ENCODE assay signal across 40 cellular contexts in genomic region chr2:135097532-135098231, GRCh38. TPM values are rescaled to one million over a fixed set of nuclear protein-coding genes. Genes with fewer than 3 reads are reported as not detected.
"Had no signal": no experiment of that assay in that cellular context is flagged by ENCODE, and none has a peak within 500 bp of the region (broad histone marks: within the 10 kb centered on the region; RNA-seq: fewer than 3 reads in every experiment).

No MANE protein-coding gene starts in this region.

- ATAC-seq: activated CD8-positive, alpha-beta T cell treated with anti-CD3 and anti-CD28 coated beads, Interleukin-2, amount 10 ng/mL, durations not matched to agents 7 days and 5 days; activated T-cell treated with anti-CD3 and anti-CD28 coated beads, Interleukin-2, amount 50 U/mL, for 4 hours; PC-3; SK-N-SH treated with all-trans-retinoic acid at 6 μM for 48 hours had no signal

- H3K4me1 ChIP-seq: ascending aorta, Peyer's patch had no signal

- H3K9me3 ChIP-seq: ascending aorta, Peyer's patch had no signal

- H3K27ac Mint-ChIP-seq: activated B cell treated with CpG ODN at 0.5 μM for 24 hours; activated CD4-positive, alpha-beta T cell treated with anti-CD3 and anti-CD28 coated beads, Interleukin-2, amount 10 ng/mL, durations not matched to agents 24 days and 14 days; activated CD8-positive, alpha-beta T cell treated with anti-CD3 and anti-CD28 coated beads, Interleukin-2, amount 10 ng/mL, durations not matched to agents 7 days and 5 days; activated naive CD4-positive, alpha-beta T cell treated with anti-CD3 and anti-CD28 coated beads, Interleukin-2, amount 10 ng/mL, durations not matched to agents 7 days and 5 days; activated naive CD8-positive, alpha-beta T cell treated with anti-CD3 and anti-CD28 coated beads for 36 hours; IgD-negative memory B cell had no signal

- H3K9me3 Mint-ChIP-seq: activated B cell treated with CpG ODN at 0.5 μM for 24 hours; activated T-cell treated with anti-CD3 and anti-CD28 coated beads, Interleukin-2, amount 50 U/mL, for 4 hours; central memory CD8-positive, alpha-beta T cell; IgD-negative memory B cell had no signal

- H3K27me3 ChIP-seq: ascending aorta, cardiac muscle cell, Peyer's patch had no signal

- H3K27ac ChIP-seq: ascending aorta, cardiac muscle cell, KMS-11, Peyer's patch, VCaP had no signal

- H3K4me3 Mint-ChIP-seq: activated B cell treated with CpG ODN at 0.5 μM for 24 hours; activated CD4-positive, alpha-beta T cell treated with anti-CD3 and anti-CD28 coated beads, Interleukin-2, amount 10 ng/mL, durations not matched to agents 24 days and 14 days; activated CD8-positive, alpha-beta T cell treated with anti-CD3 and anti-CD28 coated beads, Interleukin-2, amount 10 ng/mL, durations not matched to agents 7 days and 5 days; activated naive CD4-positive, alpha-beta T cell treated with anti-CD3 and anti-CD28 coated beads, Interleukin-2, amount 10 ng/mL, durations not matched to agents 7 days and 5 days; activated naive CD8-positive, alpha-beta T cell treated with anti-CD3 and anti-CD28 coated beads for 36 hours; activated T-cell treated with anti-CD3 and anti-CD28 coated beads, Interleukin-2, amount 50 U/mL, for 4 hours; central memory CD8-positive, alpha-beta T cell; IgD-negative memory B cell had no signal

- H3K4me1 Mint-ChIP-seq: activated B cell treated with CpG ODN at 0.5 μM for 24 hours; central memory CD8-positive, alpha-beta T cell; IgD-negative memory B cell had no signal

- DNase-seq: activated B cell treated with CpG ODN at 0.5 μM for 24 hours; activated CD4-positive, alpha-beta T cell treated with anti-CD3 and anti-CD28 coated beads for 1 hour; activated CD4-positive, alpha-beta T cell treated with anti-CD3 and anti-CD28 coated beads, Interleukin-2, amount 10 ng/mL, durations not matched to agents 24 days and 14 days; activated CD4-positive, alpha-beta T cell treated with anti-CD3 and anti-CD28 coated beads, Interleukin-2, amount 50 U/mL, for 48 hours; activated CD8-positive, alpha-beta T cell treated with anti-CD3 and anti-CD28 coated beads, Interleukin-2, amount 10 ng/mL, durations not matched to agents 7 days and 5 days; activated effector memory CD4-positive, alpha-beta T cell treated with Interleukin-2 at 50 U/mL for 16 hours; activated naive CD4-positive, alpha-beta T cell treated with anti-CD3 and anti-CD28 coated beads, Interleukin-2, amount 10 ng/mL, durations not matched to agents 7 days and 5 days; activated naive CD8-positive, alpha-beta T cell treated with anti-CD3 and anti-CD28 coated beads for 36 hours; activated T-cell treated with anti-CD3 and anti-CD28 coated beads, Interleukin-2, amount 50 U/mL, for 4 hours; amygdala; MM.1S; MV-4-11; NCI-H1092; NCI-H1436 treated with DMSO at 0.1 percent for 48 hours; NCI-H1694 treated with DMSO at 0.1 percent for 48 hours; NCI-H2029 treated with DMSO at 0.1 percent for 48 hours; NCI-H2107; NCI-H2171; NCI-H510A; NCI-H526; NCI-H748 treated with DMSO at 0.1 percent for 48 hours; NK-92 treated with Interleukin-12 subunit alpha and Interleukin-12 subunit beta, amount 100 ng/mL, for 24 hours; PC-3; Peyer's patch; RPMI8226; SHP77 treated with DMSO at 0.1 percent for 48 hours; SW 1271; T-helper 1 cell; T-helper 2 cell; T-helper 9 cell had no signal

- H3K27me3 Mint-ChIP-seq: activated B cell treated with CpG ODN at 0.5 μM for 24 hours; activated CD4-positive, alpha-beta T cell treated with anti-CD3 and anti-CD28 coated beads, Interleukin-2, amount 10 ng/mL, durations not matched to agents 24 days and 14 days; activated naive CD4-positive, alpha-beta T cell treated with anti-CD3 and anti-CD28 coated beads, Interleukin-2, amount 10 ng/mL, durations not matched to agents 7 days and 5 days; activated naive CD8-positive, alpha-beta T cell treated with anti-CD3 and anti-CD28 coated beads for 36 hours; central memory CD8-positive, alpha-beta T cell; IgD-negative memory B cell had no signal

- H3K4me3 ChIP-seq: ascending aorta, cardiac muscle cell, Peyer's patch had no signal

RNA-seq across cellular contexts. Expression of gene MAP3K19, which starts 50.4 kb away (rescaled TPM):
- total RNA-seq: activated B cell treated with CpG ODN at 0.5 μM for 24 hours; activated CD4-positive, alpha-beta T cell treated with anti-CD3 and anti-CD28 coated beads, Interleukin-2, amount 10 ng/mL, durations not matched to agents 24 days and 14 days; activated CD8-positive, alpha-beta T cell treated with anti-CD3 and anti-CD28 coated beads, Interleukin-2, amount 10 ng/mL, durations not matched to agents 7 days and 5 days; activated naive CD8-positive, alpha-beta T cell treated with anti-CD3 and anti-CD28 coated beads for 36 hours; activated T-cell treated with anti-CD3 and anti-CD28 coated beads, Interleukin-2, amount 50 U/mL, for 4 hours; ascending aorta; cardiac muscle cell; LHCN-M2; PC-3; Peyer's patch; SK-MEL-5 had no signal
- polyA plus RNA-seq: adipose tissue, cardiac muscle cell, IgD-negative memory B cell had no signal
